10 cellular contexts compared by ENCODE assay signal in genomic region chr1:95021794-95022193, GRCh38. TPM values are rescaled to one million over a fixed set of nuclear protein-coding genes. Genes with fewer than 3 reads are reported as not detected.
DNase-seq lines count a peak whose midpoint lies in the region; ATAC-seq and TF ChIP-seq lines count a peak whose summit lies in the region.
"Had no signal": no experiment of that assay in that cellular context is flagged by ENCODE, and none has a peak within 500 bp of the region (broad histone marks: within the 10 kb centered on the region; RNA-seq: fewer than 3 reads in every experiment).

No MANE protein-coding gene starts in this region.

- H3K27ac ChIP-seq in Peyer's patch (peak overlapping the region in 3 of 4 donors; percentile 33 to 59 (median 42)), coronary artery (peak overlapping the region; percentile 64 to 87), testis (peak overlapping the region; percentile 31 to 85)

- H3K4me3 ChIP-seq in Peyer's patch (peak overlapping the region in 1 of 4 donors; percentile 7), coronary artery (peak overlapping the region; percentile 56), testis (no peak overlapping the region)

- H3K9me3 Mint-ChIP-seq in activated naive CD4-positive, alpha-beta T cell treated with anti-CD3 and anti-CD28 coated beads, Interleukin-2, amount 50 U/mL, for 72 hours, result no peaks in the 10 kb centered on the region
- H3K9me3 Mint-ChIP-seq: activated T-helper 1 cell treated with anti-CD3 and anti-CD28 coated beads, Interleukin-12 subunit alpha, Interleukin-12 subunit beta, Interleukin-2, Interleukin-4 antibody, amounts not matched to agents 30 ng/mL and 10 ng/mL and 1 ng/mL, durations not matched to agents 14 hours and 24 hours and 36 hours had no signal

- no peak overlapping the region for H3K27ac Mint-ChIP-seq in activated naive CD4-positive, alpha-beta T cell treated with anti-CD3 and anti-CD28 coated beads, Interleukin-2, amount 50 U/mL, for 72 hours
- H3K27ac Mint-ChIP-seq: activated T-helper 1 cell treated with anti-CD3 and anti-CD28 coated beads, Interleukin-12 subunit alpha, Interleukin-12 subunit beta, Interleukin-2, Interleukin-4 antibody, amounts not matched to agents 30 ng/mL and 10 ng/mL and 1 ng/mL, durations not matched to agents 14 hours and 24 hours and 36 hours had no signal

- DNase-seq in Peyer's patch (no peak), coronary artery (ENCODE audit: low spot score) (no peak), middle frontal gyrus (ENCODE audit: extremely low spot score, low spot score) (peak; percentile 45), testis (peak; percentile 38), posterior vena cava (ENCODE audit: low spot score) (no peak), NCI-H1436 (lab: John Stamatoyannopoulos, UW) (no peak)
- no peak for DNase-seq in activated naive CD4-positive, alpha-beta T cell treated with anti-CD3 and anti-CD28 coated beads, Interleukin-2, amount 50 U/mL, for 72 hours (ENCODE audit: low spot score in 2 of 2)

- WGBS in testis, 2 donors, result 45 to 49% methylated on average over 3 of the region's 3 CpGs

- TF ChIP-seq POLR2A in Peyer's patch (IDR thresholded peaks at IDR 0.05) (no peak), testis (IDR thresholded peaks at IDR 0.05) (no peak)

- intact Hi-C loops in testis (cut with DNase I; ENCODE audit: low total_unique reads) (no loop called here), posterior vena cava (cut with DNase I) (loop anchor here in 1 of 2 donors (5.0 kb wide), 1 partner anchor 94 kb away; the partner anchor contains the start of gene CNN3)

- H3K4me1 ChIP-seq in Peyer's patch (no peaks in the 10 kb centered on the region), testis (peaks cover 10% of the 10 kb centered on the region)

- H3K9me3 ChIP-seq in Peyer's patch (no peaks in the 10 kb centered on the region), testis (no peaks in the 10 kb centered on the region)

- ATAC-seq in activated CD4-positive, CD25-positive, alpha-beta regulatory T cell treated with anti-CD3 and anti-CD28 coated beads, Interleukin-2, amount 50 U/mL, for 24 hours, result no peak
- ATAC-seq in activated naive CD4-positive, alpha-beta T cell treated with anti-CD3 and anti-CD28 coated beads, Interleukin-2, amount 50 U/mL, for 72 hours, result no peak
- ATAC-seq: PC-3 had no signal

- H3K36me3 Mint-ChIP-seq in activated naive CD4-positive, alpha-beta T cell treated with anti-CD3 and anti-CD28 coated beads, Interleukin-2, amount 50 U/mL, for 72 hours, result peaks cover 0 to 5% of the 10 kb centered on the region in 2 donors

- H3K36me3 ChIP-seq in Peyer's patch (peaks cover 0 to 14% (median 0%) of the 10 kb centered on the region in 3 donors), testis (ENCODE audit: low read depth, missing control alignments) (no peaks in the 10 kb centered on the region)

- TF ChIP-seq CTCF in Peyer's patch (IDR thresholded peaks at IDR 0.05) (no peak), coronary artery (IDR thresholded peaks at IDR 0.05) (no peak), testis (IDR thresholded peaks at IDR 0.05) (no peak)

- H3K27me3 ChIP-seq in Peyer's patch, result no peaks in the 10 kb centered on the region
- H3K27me3 ChIP-seq in testis, result no peaks in the 10 kb centered on the region

RNA-seq across cellular contexts. Expression of gene ALG14, which starts 51.0 kb away (rescaled TPM):
- total RNA-seq in Peyer's patch (1 to 10 TPM in 3 of 4 donors, not detected in 1; 1.9 to 3.3 (median 2.6) TPM), testis (1 to 10 TPM; 3.3 to 5.3 TPM), posterior vena cava (1 to 10 TPM; 4.2 to 6.1 TPM)
- polyA plus RNA-seq in testis (ENCODE audit: insufficient read depth, low read depth, low replicate concordance), result 24.1 TPM
- 1 to 10 TPM; 3.7 to 9.1 TPM for total RNA-seq in activated naive CD4-positive, alpha-beta T cell treated with anti-CD3 and anti-CD28 coated beads, Interleukin-2, amount 50 U/mL, for 72 hours

Comparison
In these comparisons a context has a peak if more than half of its experiments do, and no peak if none do; other contexts are left out.
1. DNase-seq: peak in middle frontal gyrus (single experiment) and testis (single experiment); none in Peyer's patch (0 of 3), coronary artery (single experiment), posterior vena cava (single experiment), NCI-H1436 (single experiment) and activated naive CD4-positive, alpha-beta T cell treated with anti-CD3 and anti-CD28 coated beads, Interleukin-2, amount 50 U/mL, for 72 hours (0 of 2).
2. Peak in every context shown above with its lines, with median percentiles within 50 percentile points of each other: H3K27ac ChIP-seq.